1 cellular context compared by ENCODE assay signal in genomic region chr13:32713397-32713796, GRCh38.
TF ChIP-seq lines count a peak whose summit lies in the region.

No MANE protein-coding gene starts in this region.

TF ChIP-seq in GM23338, 12 proteins besides CTCF, POLR2A, EP300 and RAD21 (continued from another document):
- TF ChIP-seq ZNF462 (CRISPR knock-in tag; IDR thresholded peaks at IDR 0.05) (no peak), STAT1 (IDR thresholded peaks at IDR 0.05; ENCODE audit: unreplicated experiment) (no peak), JUNB (IDR thresholded peaks at IDR 0.05; ENCODE audit: unreplicated experiment) (no peak), ZNF114 (CRISPR knock-in tag; IDR thresholded peaks at IDR 0.05) (no peak), NANOG (IDR thresholded peaks at IDR 0.05; ENCODE audit: borderline replicate concordance) (no peak), EZH2phosphoT487 (IDR thresholded peaks at IDR 0.05; ENCODE audit: unreplicated experiment) (no peak), ETS1 (IDR thresholded peaks at IDR 0.05) (no peak)
- TF ChIP-seq, protein P1, sequence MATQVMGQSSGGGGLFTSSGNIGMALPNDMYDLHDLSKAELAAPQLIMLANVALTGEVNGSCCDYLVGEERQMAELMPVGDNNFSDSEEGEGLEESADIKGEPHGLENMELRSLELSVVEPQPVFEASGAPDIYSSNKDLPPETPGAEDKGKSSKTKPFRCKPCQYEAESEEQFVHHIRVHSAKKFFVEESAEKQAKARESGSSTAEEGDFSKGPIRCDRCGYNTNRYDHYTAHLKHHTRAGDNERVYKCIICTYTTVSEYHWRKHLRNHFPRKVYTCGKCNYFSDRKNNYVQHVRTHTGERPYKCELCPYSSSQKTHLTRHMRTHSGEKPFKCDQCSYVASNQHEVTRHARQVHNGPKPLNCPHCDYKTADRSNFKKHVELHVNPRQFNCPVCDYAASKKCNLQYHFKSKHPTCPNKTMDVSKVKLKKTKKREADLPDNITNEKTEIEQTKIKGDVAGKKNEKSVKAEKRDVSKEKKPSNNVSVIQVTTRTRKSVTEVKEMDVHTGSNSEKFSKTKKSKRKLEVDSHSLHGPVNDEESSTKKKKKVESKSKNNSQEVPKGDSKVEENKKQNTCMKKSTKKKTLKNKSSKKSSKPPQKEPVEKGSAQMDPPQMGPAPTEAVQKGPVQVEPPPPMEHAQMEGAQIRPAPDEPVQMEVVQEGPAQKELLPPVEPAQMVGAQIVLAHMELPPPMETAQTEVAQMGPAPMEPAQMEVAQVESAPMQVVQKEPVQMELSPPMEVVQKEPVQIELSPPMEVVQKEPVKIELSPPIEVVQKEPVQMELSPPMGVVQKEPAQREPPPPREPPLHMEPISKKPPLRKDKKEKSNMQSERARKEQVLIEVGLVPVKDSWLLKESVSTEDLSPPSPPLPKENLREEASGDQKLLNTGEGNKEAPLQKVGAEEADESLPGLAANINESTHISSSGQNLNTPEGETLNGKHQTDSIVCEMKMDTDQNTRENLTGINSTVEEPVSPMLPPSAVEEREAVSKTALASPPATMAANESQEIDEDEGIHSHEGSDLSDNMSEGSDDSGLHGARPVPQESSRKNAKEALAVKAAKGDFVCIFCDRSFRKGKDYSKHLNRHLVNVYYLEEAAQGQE (IDR thresholded peaks at IDR 0.05; ENCODE audit: unreplicated experiment) = no peak
